Comparison of ENCODE assay signal across 20 cellular contexts in genomic region chr3:183822631-183823030, GRCh38. TPM values are rescaled to one million over a fixed set of nuclear protein-coding genes. Genes with fewer than 3 reads are reported as not detected.
DNase-seq lines count a peak whose midpoint lies in the region; ATAC-seq and TF ChIP-seq lines count a peak whose summit lies in the region.
"Had no signal": no experiment of that assay in that cellular context is flagged by ENCODE, and none has a peak within 500 bp of the region (broad histone marks: within the 10 kb centered on the region; RNA-seq: fewer than 3 reads in every experiment).

No MANE protein-coding gene starts in this region.

- H3K27me3 ChIP-seq in BLaER1 (no peaks in the 10 kb centered on the region; the same call in 1 of the 2 replicates), neural progenitor cell (peaks cover 16% of the 10 kb centered on the region), esophagus muscularis mucosa (no peaks in the 10 kb centered on the region)
- H3K27me3 ChIP-seq: ascending aorta, sigmoid colon had no signal

- H3K27ac Mint-ChIP-seq in WTC11, result no peak overlapping the region
- H3K27ac Mint-ChIP-seq in glutamatergic neuron (ENCODE audit: unreplicated experiment), result no peak overlapping the region
- no peak overlapping the region for H3K27ac Mint-ChIP-seq in neural progenitor cell
- H3K27ac Mint-ChIP-seq: T-helper 17 cell had no signal

- H3K27me3 Mint-ChIP-seq in WTC11 (ENCODE audit: low read depth), result peaks cover 12% of the 10 kb centered on the region
- H3K27me3 Mint-ChIP-seq in glutamatergic neuron (ENCODE audit: unreplicated experiment), result peaks cover 15% of the 10 kb centered on the region
- peaks cover 4% of the 10 kb centered on the region for H3K27me3 Mint-ChIP-seq in neural progenitor cell (ENCODE audit: insufficient read depth, low read depth)

- peaks cover 41% of the 10 kb centered on the region for H3K4me1 ChIP-seq in BLaER1
- peaks cover 15% of the 10 kb centered on the region for H3K4me1 ChIP-seq in neural progenitor cell
- peaks cover 14 to 23% (median 20%) of the 10 kb centered on the region in 4 donors for H3K4me1 ChIP-seq in esophagus muscularis mucosa

- 0 out of 2 replicates have a peak, but pooled peaks have one; percentile 5 for ATAC-seq in WTC11
- ATAC-seq: T-helper 17 cell had no signal

- 74% methylated on average over 3 of the region's 13 CpGs for WGBS in esophagus muscularis mucosa

- intact Hi-C loops in esophagus muscularis mucosa (cut with DNase I), result no loop called here

- H3K9ac ChIP-seq in BLaER1 (no peak overlapping the region), neural progenitor cell (no peak overlapping the region)

- no peak for TF ChIP-seq CTCF in WTC11 (IDR thresholded peaks at IDR 0.05)
- no peak for TF ChIP-seq CTCF in glutamatergic neuron (IDR thresholded peaks at IDR 0.05; ENCODE audit: partially characterized antibody, unreplicated experiment)
- TF ChIP-seq CTCF in neural progenitor cell (IDR thresholded peaks at IDR 0.05), result no peak
- no peak for TF ChIP-seq CTCF in esophagus muscularis mucosa (IDR thresholded peaks at IDR 0.05)

- no peak overlapping the region for H2AFZ ChIP-seq in neural progenitor cell (replicated peaks)

- CTCF ChIA-PET in WTC11 (lab: Charles Lee), result interaction anchor here (0.5 to 3.4 kb wide), 4 partner anchors 27 to 343 kb away, joined by 4 to 12 read pairs (median 5); partner anchors contain the start of gene PARL

- H3K9me3 ChIP-seq in BLaER1 (no peaks in the 10 kb centered on the region), neural progenitor cell (ENCODE audit: low read depth) (no peaks in the 10 kb centered on the region), esophagus muscularis mucosa (no peaks in the 10 kb centered on the region)
- H3K9me3 ChIP-seq: ascending aorta, HAP-1, sigmoid colon had no signal

- no peaks in the 10 kb centered on the region for H3K36me3 Mint-ChIP-seq in WTC11
- H3K36me3 Mint-ChIP-seq in glutamatergic neuron (ENCODE audit: unreplicated experiment), result peaks cover 4% of the 10 kb centered on the region
- H3K36me3 Mint-ChIP-seq in neural progenitor cell, result no peaks in the 10 kb centered on the region
- H3K36me3 Mint-ChIP-seq: IgD-negative memory B cell had no signal

- POLR2A ChIA-PET in WTC11 (lab: Charles Lee), result no interaction called here

- H3K4me3 ChIP-seq in BLaER1, result no peak overlapping the region
- no peak overlapping the region for H3K4me3 ChIP-seq in neural progenitor cell
- no peak overlapping the region for H3K4me3 ChIP-seq in esophagus muscularis mucosa
- H3K4me3 ChIP-seq: ascending aorta, HAP-1, sigmoid colon had no signal

- H3K9me3 Mint-ChIP-seq in WTC11 (no peaks in the 10 kb centered on the region), glutamatergic neuron (ENCODE audit: unreplicated experiment) (peaks cover 9% of the 10 kb centered on the region), neural progenitor cell (peaks cover 2% of the 10 kb centered on the region)
- H3K9me3 Mint-ChIP-seq: IgD-negative memory B cell had no signal

- H3K4me2 ChIP-seq in BLaER1 (peak overlapping the region; percentile 5; the same call in 1 of the 2 replicates), neural progenitor cell (peak overlapping the region; percentile 3)

- H3K79me2 ChIP-seq in neural progenitor cell (ENCODE audit: low read depth), result no peaks in the 10 kb centered on the region

- H4K20me1 ChIP-seq in BLaER1 (peaks cover 26% of the 10 kb centered on the region), neural progenitor cell (ENCODE audit: low read depth) (peaks cover 25% of the 10 kb centered on the region)

- H3K4me1 Mint-ChIP-seq in WTC11, result peaks cover 27% of the 10 kb centered on the region
- peaks cover 30% of the 10 kb centered on the region for H3K4me1 Mint-ChIP-seq in glutamatergic neuron (ENCODE audit: low read depth, unreplicated experiment)
- H3K4me1 Mint-ChIP-seq in neural progenitor cell, result peaks cover 19% of the 10 kb centered on the region

- no peak overlapping the region for H3K27ac ChIP-seq in BLaER1
- H3K27ac ChIP-seq in neural progenitor cell, result no peak overlapping the region
- H3K27ac ChIP-seq in esophagus muscularis mucosa (replicated peaks in 1 of 4), result no peak overlapping the region
- H3K27ac ChIP-seq: ascending aorta, HL-60, sigmoid colon had no signal

- DNase-seq in WTC11 (ENCODE audit: low spot score), result peak; percentile 40
- no peak for DNase-seq in glutamatergic neuron
- peak; percentile 79 for DNase-seq in neural progenitor cell (ENCODE audit: low spot score)
- no peak for DNase-seq in NCI-H226
- no peak for DNase-seq in SHP77 treated with DMSO at 0.1 percent for 48 hours (lab: John Stamatoyannopoulos, UW)
- no peak for DNase-seq in GDM1 (lab: John Stamatoyannopoulos, UW)
- no peak for DNase-seq in esophagus muscularis mucosa (ENCODE audit: extremely low spot score)
- DNase-seq: cortex of kidney; NCI-H2029 treated with DMSO at 0.1 percent for 48 hours; NCI-H526; occipital lobe; Right ventricle myocardium superior; sigmoid colon; stimulated activated CD4-positive, alpha-beta T cell treated with anti-CD3 and anti-CD28 coated beads, Interleukin-1b, Interleukin-23, amount 100 ng/mL, for 48 hours; T-helper 17 cell had no signal

- H3K36me3 ChIP-seq in BLaER1 (0 out of 2 replicates have a peak, but pooled peaks cover 4% of the 10 kb centered on the region), neural progenitor cell (no peaks in the 10 kb centered on the region), esophagus muscularis mucosa (peaks cover 0 to 8% (median 3%) of the 10 kb centered on the region in 4 donors)
- H3K36me3 ChIP-seq: sigmoid colon had no signal

- H3K4me3 Mint-ChIP-seq in WTC11 (no peak overlapping the region), glutamatergic neuron (ENCODE audit: unreplicated experiment) (peak overlapping the region; percentile 71), neural progenitor cell (peak overlapping the region; percentile 38)
- H3K4me3 Mint-ChIP-seq: T-helper 17 cell had no signal

- peaks cover 41% of the 10 kb centered on the region for H3F3A ChIP-seq in neural progenitor cell (ENCODE audit: low read depth)

- no peak for TF ChIP-seq POLR2A in esophagus muscularis mucosa (IDR thresholded peaks at IDR 0.05; ENCODE audit: low read depth)

- no peak for TF ChIP-seq EP300 in esophagus muscularis mucosa (IDR thresholded peaks at IDR 0.05)

TF ChIP-seq in WTC11, 78 proteins besides CTCF, POLR2A, EP300 and RAD21 (continues in another document):
- no peak for TF ChIP-seq ZNF416 (CRISPR knock-in tag; IDR thresholded peaks at IDR 0.05)
- no peak for TF ChIP-seq ZNF219 (CRISPR knock-in tag; IDR thresholded peaks at IDR 0.05; ENCODE audit: borderline replicate concordance)
- no peak for TF ChIP-seq ZNF138 (CRISPR knock-in tag; conservative IDR thresholded peaks at IDR 0.05)
- TF ChIP-seq ZBTB43 (CRISPR knock-in tag; IDR thresholded peaks at IDR 0.05), result no peak
- no peak for TF ChIP-seq EMX1 (CRISPR knock-in tag; IDR thresholded peaks at IDR 0.05)
- no peak for TF ChIP-seq SMAD4 (CRISPR knock-in tag; IDR thresholded peaks at IDR 0.05)
- no peak for TF ChIP-seq CBFB (CRISPR knock-in tag; IDR thresholded peaks at IDR 0.05; ENCODE audit: low read depth)
- TF ChIP-seq CREM (CRISPR knock-in tag; IDR thresholded peaks at IDR 0.05), result no peak
- no peak for TF ChIP-seq ZNF281 (CRISPR knock-in tag; IDR thresholded peaks at IDR 0.05)
- TF ChIP-seq FOXK1 (CRISPR knock-in tag; IDR thresholded peaks at IDR 0.05), result no peak
- TF ChIP-seq ZSCAN18 (CRISPR knock-in tag; IDR thresholded peaks at IDR 0.05), result no peak

RNA-seq across cellular contexts. Expression of gene MAP6D1, which starts 2.7 kb away (rescaled TPM):
- total RNA-seq in WTC11 (2021) (4.3 to 6.3 TPM (median 5.0 TPM) in 3 replicates), glutamatergic neuron (ENCODE audit: unreplicated experiment) (10.2 TPM), neural progenitor cell (ENCODE audit: low replicate concordance) (3.5 and 12.4 TPM in 2 replicates), esophagus muscularis mucosa (1 to 10 TPM in 3 of 4 donors, under 1 TPM in 1; 0.42 to 2.9 (median 2.4) TPM)
- total RNA-seq: ascending aorta had no signal

Comparison
In these comparisons a context has a peak if more than half of its experiments do, and no peak if none do; other contexts are left out.
1. DNase-seq: peak in WTC11 (single experiment) and neural progenitor cell (single experiment); none in glutamatergic neuron (single experiment), NCI-H226 (single experiment), SHP77 treated with DMSO at 0.1 percent for 48 hours (single experiment), GDM1 (single experiment) and esophagus muscularis mucosa (single experiment).